8 cellular contexts compared by ENCODE assay signal in the genomic region with DNA sequence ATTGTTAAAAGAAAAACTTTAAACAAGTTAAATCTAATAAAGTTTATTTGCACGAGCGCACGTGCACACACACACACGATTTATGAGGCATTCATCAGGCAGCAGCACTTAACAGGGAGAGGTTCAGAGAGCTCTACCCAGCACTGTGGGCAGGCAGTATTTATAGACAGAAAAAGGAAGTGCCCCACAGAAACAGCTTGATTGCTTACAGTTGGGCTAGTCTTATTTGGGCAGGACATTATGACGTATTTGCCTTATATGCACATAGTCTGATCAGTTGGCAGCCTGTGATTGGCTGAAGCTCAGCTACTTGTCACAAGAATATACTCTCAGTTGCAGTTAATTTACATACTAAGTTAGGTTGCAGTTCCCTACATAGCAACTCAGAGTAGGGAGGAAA. TPM values are rescaled to one million over a fixed set of nuclear protein-coding genes. Genes with fewer than 3 reads are reported as not detected.
DNase-seq lines count a peak whose midpoint lies in the region; ATAC-seq and TF ChIP-seq lines count a peak whose summit lies in the region.

No MANE protein-coding gene starts in this region.

- peaks cover 21% of the 10 kb centered on the region for H3K4me1 Mint-ChIP-seq in activated CD4-positive, alpha-beta T cell treated with anti-CD3 and anti-CD28 coated beads, Interleukin-2, amount 10 ng/mL, durations not matched to agents 24 days and 14 days

- H3K36me3 Mint-ChIP-seq in activated CD4-positive, alpha-beta T cell treated with anti-CD3 and anti-CD28 coated beads, Interleukin-2, amount 10 ng/mL, durations not matched to agents 24 days and 14 days (ENCODE audit: low read depth) = peaks cover 6% of the 10 kb centered on the region

- no peaks in the 10 kb centered on the region for H3K9me3 ChIP-seq in mammary epithelial cell (replicated peaks; ENCODE audit: insufficient read depth, low read length)
- H3K9me3 ChIP-seq in smooth muscle cell (replicated peaks; ENCODE audit: low read depth) = no peaks in the 10 kb centered on the region

- CTCF ChIA-PET in mammary epithelial cell (lab: Charles Lee; ENCODE audit: low non-redundant PET) = no interaction called here

- no peak overlapping the region for H3K4me3 Mint-ChIP-seq in activated CD4-positive, alpha-beta T cell treated with anti-CD3 and anti-CD28 coated beads, Interleukin-2, amount 10 ng/mL, durations not matched to agents 24 days and 14 days

- H3K9ac ChIP-seq in mammary epithelial cell (ENCODE audit: insufficient read depth, low read length) (no peak overlapping the region), smooth muscle cell (ENCODE audit: low read depth) (no peak overlapping the region)

- no peaks in the 10 kb centered on the region for H3K27me3 ChIP-seq in mammary epithelial cell (ENCODE audit: insufficient read depth, low read length)
- no peaks in the 10 kb centered on the region for H3K27me3 ChIP-seq in smooth muscle cell (ENCODE audit: low read depth)

- H2AFZ ChIP-seq in mammary epithelial cell (ENCODE audit: low read depth, low read length) (peak overlapping the region; percentile 98), smooth muscle cell (ENCODE audit: low read depth) (peak overlapping the region; percentile 97)

- 96% methylated on average over 5 of the region's 5 CpGs for WGBS in mammary epithelial cell (ENCODE audit: low coverage, missing lambda C conversion rate)
- WGBS in smooth muscle cell (ENCODE audit: low lambda C conversion rate) = 95% methylated on average over 5 of the region's 5 CpGs

- dilution Hi-C loops in mammary epithelial cell (cut with HindIII; ENCODE audit: low sequenced_read_pairs) = no loop called here

- peaks cover 9% of the 10 kb centered on the region for H3F3A ChIP-seq in smooth muscle cell (ENCODE audit: low read depth)

- no peak overlapping the region for H3K4me3 ChIP-seq in NB4 (ENCODE audit: low read depth, low read length)
- H3K4me3 ChIP-seq in mammary epithelial cell (replicated peaks in 1 of 3; ENCODE audit: insufficient read depth in 1 of 3, low read depth in 2 of 3, low read length in 3 of 3) = no peak overlapping the region
- no peak overlapping the region for H3K4me3 ChIP-seq in smooth muscle cell

- TF ChIP-seq CTCF in NB4 (IDR thresholded peaks at IDR 0.05; ENCODE audit: low read depth, low read length) (no peak), mammary epithelial cell (conservative IDR thresholded peaks at IDR 0.05 in 1 of 2, IDR thresholded peaks at IDR 0.05 in 1 of 2; ENCODE audit: extremely low read depth in 1 of 2, insufficient read depth in 1 of 2, low read depth in 1 of 2, low read length in 2 of 2) (no peak), smooth muscle cell (IDR thresholded peaks at IDR 0.05; ENCODE audit: borderline replicate concordance, insufficient read depth, poor library complexity, severe bottlenecking) (no peak)

- in situ Hi-C loops in mammary epithelial cell (cut with MboI; ENCODE audit: low sequenced_read_pairs in 2 of 2) = loop anchor here in 1 of 2 donors (10.0 kb wide), 1 partner anchor 728 kb away; no protein-coding TSS in a partner anchor

- intact Hi-C loops in activated CD4-positive, alpha-beta T cell treated with anti-CD3 and anti-CD28 coated beads, Interleukin-2, amount 10 ng/mL, durations not matched to agents 24 days and 14 days (cut with micrococcal nuclease) = loop anchor here (2.0 to 5.0 kb wide), 2 partner anchors 639 to 796 kb away; no protein-coding TSS in a partner anchor
- intact Hi-C loops in mammary epithelial cell (cut with micrococcal nuclease) = no loop called here

- H3K4me1 ChIP-seq in mammary epithelial cell (ENCODE audit: insufficient read depth, low read length) (no peaks in the 10 kb centered on the region), smooth muscle cell (ENCODE audit: low read depth) (peaks cover 18% of the 10 kb centered on the region)

- H3K4me2 ChIP-seq in mammary epithelial cell (ENCODE audit: insufficient read depth, low read depth, low read length) (no peak overlapping the region), smooth muscle cell (no peak overlapping the region)

- no TSS peak for BruUV-seq in mammary epithelial cell (replicated peaks; lab: Mats Ljungman, UMichigan)

- H3K27ac Mint-ChIP-seq in activated CD4-positive, alpha-beta T cell treated with anti-CD3 and anti-CD28 coated beads, Interleukin-2, amount 10 ng/mL, durations not matched to agents 24 days and 14 days = no peak overlapping the region

- TF ChIP-seq POLR2A in NB4 (IDR thresholded peaks at IDR 0.05; ENCODE audit: extremely low read depth, insufficient read length) = peak; percentile 64

- no peak for ATAC-seq in HG02885 (IDR thresholded peaks at IDR 0.05; ENCODE audit: poor library complexity, unreplicated experiment)
- ATAC-seq in HG03520 (IDR thresholded peaks at IDR 0.05; ENCODE audit: unreplicated experiment) = no peak

- H3K27ac ChIP-seq in mammary epithelial cell (ENCODE audit: insufficient read depth, low read depth, low read length) (no peak overlapping the region), smooth muscle cell (ENCODE audit: low read depth) (no peak overlapping the region)

- H3K9me3 Mint-ChIP-seq in activated CD4-positive, alpha-beta T cell treated with anti-CD3 and anti-CD28 coated beads, Interleukin-2, amount 10 ng/mL, durations not matched to agents 24 days and 14 days = peaks cover 5% of the 10 kb centered on the region

- H3K27me3 Mint-ChIP-seq in activated CD4-positive, alpha-beta T cell treated with anti-CD3 and anti-CD28 coated beads, Interleukin-2, amount 10 ng/mL, durations not matched to agents 24 days and 14 days = no peaks in the 10 kb centered on the region

- no peaks in the 10 kb centered on the region for H4K20me1 ChIP-seq in mammary epithelial cell (ENCODE audit: insufficient read depth, low read length)
- H4K20me1 ChIP-seq in smooth muscle cell (ENCODE audit: low read depth) = no peaks in the 10 kb centered on the region

- DNase-seq in activated CD4-positive, alpha-beta T cell treated with anti-CD3 and anti-CD28 coated beads, Interleukin-2, amount 10 ng/mL, durations not matched to agents 24 days and 14 days = peak; percentile 57
- DNase-seq in activated CD4-positive, alpha-beta T cell treated with anti-CD3 and anti-CD28 coated beads, Interleukin-2, amount 50 U/mL, for 4 hours = no peak
- peak; percentile 91 for DNase-seq in NB4 (ENCODE audit: low read depth)
- DNase-seq in mammary epithelial cell = no peak
- DNase-seq in smooth muscle cell (lab: John Stamatoyannopoulos, UW; ENCODE audit: unreplicated experiment) = no peak
- no peak for DNase-seq in occipital lobe (lab: John Stamatoyannopoulos, UW)

- no peaks in the 10 kb centered on the region for H3K36me3 ChIP-seq in mammary epithelial cell (ENCODE audit: insufficient read depth, low read length)
- no peaks in the 10 kb centered on the region for H3K36me3 ChIP-seq in smooth muscle cell (ENCODE audit: low read depth)

- H3K79me2 ChIP-seq in mammary epithelial cell (ENCODE audit: insufficient read depth, low read length) (peaks cover 32% of the 10 kb centered on the region), smooth muscle cell (ENCODE audit: low read depth) (peaks cover 26% of the 10 kb centered on the region)

RNA-seq across cellular contexts. Expression of a gene that starts 1.2 kb away (rescaled TPM):
- 24.9 and 27.8 TPM in 2 replicates for total RNA-seq in activated CD4-positive, alpha-beta T cell treated with anti-CD3 and anti-CD28 coated beads, Interleukin-2, amount 10 ng/mL, durations not matched to agents 24 days and 14 days
- total RNA-seq in mammary epithelial cell = 10 to 100 TPM; 10.0 to 21.6 TPM
- polyA plus RNA-seq in mammary epithelial cell = 11.1 TPM
- polyA minus RNA-seq in mammary epithelial cell = 5.5 TPM
- total RNA-seq in smooth muscle cell = 15.6 and 25.6 TPM in 2 replicates
- 28.5 and 29.1 TPM in 2 replicates for polyA plus RNA-seq in smooth muscle cell
- total RNA-seq in occipital lobe = 13.3 TPM

Comparison
In these comparisons a context has a peak if more than half of its experiments do, and no peak if none do; other contexts are left out.
1. DNase-seq: peak in activated CD4-positive, alpha-beta T cell treated with anti-CD3 and anti-CD28 coated beads, Interleukin-2, amount 10 ng/mL, durations not matched to agents 24 days and 14 days (single experiment) and NB4 (single experiment); none in activated CD4-positive, alpha-beta T cell treated with anti-CD3 and anti-CD28 coated beads, Interleukin-2, amount 50 U/mL, for 4 hours (0 of 2), mammary epithelial cell (single experiment), smooth muscle cell (single experiment) and occipital lobe (single experiment).